In the genomic region with DNA sequence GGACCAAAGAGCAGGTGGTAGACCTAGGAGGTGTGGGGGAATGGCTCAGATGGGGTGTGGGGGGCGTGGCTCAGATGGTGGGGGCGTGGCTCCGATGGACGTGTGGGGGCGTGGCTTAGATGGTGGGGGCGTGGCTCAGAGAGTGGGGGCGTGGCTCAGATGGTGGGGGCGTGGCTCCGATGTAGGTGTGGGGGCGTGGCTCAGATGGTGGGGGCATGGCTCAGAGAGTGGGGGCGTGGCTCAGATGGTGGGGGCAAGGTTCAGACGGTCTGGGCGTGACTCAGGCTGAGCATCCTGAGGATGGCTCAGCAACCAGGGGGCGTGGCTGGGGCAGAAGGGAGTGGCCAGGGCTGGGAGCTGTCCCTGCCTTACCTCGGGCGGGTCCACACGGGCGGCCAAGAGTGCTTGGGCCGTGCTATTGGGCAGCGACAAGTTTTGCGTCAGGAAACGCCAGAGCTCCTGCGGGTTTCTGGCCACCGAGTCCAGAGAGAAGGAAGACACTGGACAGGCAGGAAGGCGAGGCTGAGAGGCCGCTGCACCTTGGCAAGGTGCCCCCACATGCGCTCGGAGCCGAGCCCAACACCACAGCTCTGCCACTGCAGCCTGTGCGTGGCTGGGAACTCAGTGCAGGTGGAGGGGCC, we compare ENCODE assay signal across 6 cellular contexts. TPM values are rescaled to one million over a fixed set of nuclear protein-coding genes. Genes with fewer than 3 reads are reported as not detected.
DNase-seq lines count a peak whose midpoint lies in the region; ATAC-seq, FAIRE-seq and TF ChIP-seq lines count a peak whose summit lies in the region.

No MANE protein-coding gene starts in this region.

- no peak for ATAC-seq in GM18873 (IDR thresholded peaks at IDR 0.05; ENCODE audit: low FRiP score, unreplicated experiment)

- peaks cover 11% of the 10 kb centered on the region for H3F3A ChIP-seq in neural progenitor cell (ENCODE audit: low read depth)

- H3K36me3 ChIP-seq in neural progenitor cell, result no peaks in the 10 kb centered on the region

- H3K27me3 Mint-ChIP-seq in neural progenitor cell (ENCODE audit: insufficient read depth, low read depth) (peaks cover 3% of the 10 kb centered on the region), mesothelial cell of epicardium (ENCODE audit: low read depth) (no peaks in the 10 kb centered on the region)

- H3K9me3 ChIP-seq in neural progenitor cell (ENCODE audit: low read depth), result no peaks in the 10 kb centered on the region

- TF ChIP-seq CTCF in GM12865 (IDR thresholded peaks at IDR 0.05; ENCODE audit: insufficient read depth, low read depth, low read length, missing control alignments) (no peak), neural progenitor cell (IDR thresholded peaks at IDR 0.05) (no peak), mesothelial cell of epicardium (IDR thresholded peaks at IDR 0.05; ENCODE audit: unreplicated experiment) (no peak)

- peaks cover 5% of the 10 kb centered on the region for H3K4me1 Mint-ChIP-seq in neural progenitor cell
- H3K4me1 Mint-ChIP-seq in mesothelial cell of epicardium, result peaks cover under 1% of the 10 kb centered on the region

- peak; percentile 48 for FAIRE-seq in RCC 7860 (lab: Jason Lieb, UNC)

- no peak overlapping the region for H3K4me2 ChIP-seq in neural progenitor cell

- peaks cover 13% of the 10 kb centered on the region for H4K20me1 ChIP-seq in neural progenitor cell (ENCODE audit: low read depth)

- H3K9me3 Mint-ChIP-seq in neural progenitor cell, result no peaks in the 10 kb centered on the region
- no peaks in the 10 kb centered on the region for H3K9me3 Mint-ChIP-seq in mesothelial cell of epicardium

- H3K27ac Mint-ChIP-seq in neural progenitor cell (no peak overlapping the region), mesothelial cell of epicardium (no peak overlapping the region)

- H3K4me1 ChIP-seq in neural progenitor cell, result peaks cover 19% of the 10 kb centered on the region

- DNase-seq in GM12865 (ENCODE audit: low read depth), result peak; percentile 81
- DNase-seq in RCC 7860 (ENCODE audit: low spot score), result peak; percentile 74
- peak in 51 of 58 donors; percentile 23 to 95 (median 82) for DNase-seq in anterior cingulate cortex (lab: John Stamatoyannopoulos, UW)
- peak; percentile 78 for DNase-seq in neural progenitor cell (ENCODE audit: low spot score)
- DNase-seq in mesothelial cell of epicardium (ENCODE audit: low spot score in 2 of 2, unreplicated experiment in 2 of 2), result no peak

- H3K36me3 Mint-ChIP-seq in neural progenitor cell (peaks cover under 1% of the 10 kb centered on the region), mesothelial cell of epicardium (peaks cover 1% of the 10 kb centered on the region)

- H3K4me3 Mint-ChIP-seq in neural progenitor cell, result no peak overlapping the region
- H3K4me3 Mint-ChIP-seq in mesothelial cell of epicardium, result no peak overlapping the region

- no peak overlapping the region for H3K27ac ChIP-seq in neural progenitor cell

- H2AFZ ChIP-seq in neural progenitor cell (replicated peaks), result no peak overlapping the region

- H3K79me2 ChIP-seq in neural progenitor cell (ENCODE audit: low read depth), result no peaks in the 10 kb centered on the region

- H3K9ac ChIP-seq in neural progenitor cell, result no peak overlapping the region

- peaks cover 7% of the 10 kb centered on the region for H3K27me3 ChIP-seq in neural progenitor cell

- H3K4me3 ChIP-seq in GM12865 (ENCODE audit: low read depth, low read length) (no peak overlapping the region), neural progenitor cell (no peak overlapping the region)

RNA-seq across cellular contexts. Expression of a gene that starts 5.9 kb away (rescaled TPM):
- total RNA-seq in neural progenitor cell (ENCODE audit: low replicate concordance) (2.7 and 19.7 TPM in 2 replicates), mesothelial cell of epicardium (57.7 to 59.3 TPM (median 58.7 TPM) in 3 replicates)

RNA-seq across cellular contexts. Expression of a gene that starts 9.8 kb away (rescaled TPM):
- not detected in 2 replicates for total RNA-seq in neural progenitor cell (ENCODE audit: low replicate concordance)
- 0.09 to 0.13 TPM in 2 of 3 replicates, not detected in the other for total RNA-seq in mesothelial cell of epicardium

RNA-seq across cellular contexts. Expression of a gene that starts 23.9 kb away (rescaled TPM):
- total RNA-seq in neural progenitor cell (ENCODE audit: low replicate concordance) (3.8 and 31.3 TPM in 2 replicates), mesothelial cell of epicardium (75.8 to 84.0 TPM (median 77.9 TPM) in 3 replicates)

RNA-seq across cellular contexts. Expression of a gene that starts 25.7 kb away (rescaled TPM):
- total RNA-seq in neural progenitor cell (ENCODE audit: low replicate concordance) (not detected in 2 replicates), mesothelial cell of epicardium (1.5 to 2.9 TPM (median 1.7 TPM) in 3 replicates)

RNA-seq across cellular contexts. Expression of a gene that starts 29.9 kb away (rescaled TPM):
- total RNA-seq in neural progenitor cell (ENCODE audit: low replicate concordance), result 31.5 and 79.6 TPM in 2 replicates
- 51.1 to 58.3 TPM (median 53.1 TPM) in 3 replicates for total RNA-seq in mesothelial cell of epicardium

Comparison
In these comparisons a context has a peak if more than half of its experiments do, and no peak if none do; other contexts are left out.
1. DNase-seq: peak in GM12865 (single experiment), RCC 7860 (single experiment), anterior cingulate cortex (51 of 58) and neural progenitor cell (single experiment); none in mesothelial cell of epicardium (0 of 2).